ENCODE assay signal across 10 cellular contexts in genomic region chr14:65478596-65478995, GRCh38.
DNase-seq lines count a peak whose midpoint lies in the region; ATAC-seq lines count a peak whose summit lies in the region.
"Had no signal": no experiment of that assay in that cellular context is flagged by ENCODE, and none has a peak within 500 bp of the region (broad histone marks: within the 10 kb centered on the region; RNA-seq: fewer than 3 reads in every experiment).

No MANE protein-coding gene starts in this region.

- H3K9me3 Mint-ChIP-seq in activated CD8-positive, alpha-beta T cell treated with anti-CD3 and anti-CD28 coated beads, Interleukin-2, amount 10 ng/mL, durations not matched to agents 7 days and 5 days (ENCODE audit: insufficient read depth): peaks cover 4% of the 10 kb centered on the region
- H3K9me3 Mint-ChIP-seq: naive B cell had no signal

- no peaks in the 10 kb centered on the region for H3K27me3 Mint-ChIP-seq in activated CD8-positive, alpha-beta T cell treated with anti-CD3 and anti-CD28 coated beads, Interleukin-2, amount 10 ng/mL, durations not matched to agents 7 days and 5 days (ENCODE audit: low read depth)
- H3K27me3 Mint-ChIP-seq: naive B cell had no signal

- DNase-seq in DMS53 (lab: John Stamatoyannopoulos, UW) (peak; percentile 78), RKO (ENCODE audit: low spot score) (no peak), NCI-H446 treated with DMSO at 0.1 percent for 48 hours (lab: John Stamatoyannopoulos, UW) (no peak)
- DNase-seq in activated CD8-positive, alpha-beta T cell treated with anti-CD3 and anti-CD28 coated beads, Interleukin-2, amount 10 ng/mL, durations not matched to agents 7 days and 5 days: no peak
- DNase-seq: naive B cell had no signal

- 60% methylated on average over 1 of the region's 1 CpG; no CpG with 5 or more reads in 1 of the 2 experiments for WGBS in mesodermal cell (ENCODE audit: insufficient coverage in 2 of 2), 2 experiments

- H3K36me3 Mint-ChIP-seq in activated CD8-positive, alpha-beta T cell treated with anti-CD3 and anti-CD28 coated beads, Interleukin-2, amount 10 ng/mL, durations not matched to agents 7 days and 5 days (ENCODE audit: low read depth): peaks cover 53% of the 10 kb centered on the region

- peaks cover 24% of the 10 kb centered on the region for H3K4me1 ChIP-seq in mesodermal cell (ENCODE audit: control insufficient read depth, insufficient read depth, low read length, poor library complexity, severe bottlenecking)

- H3K4me1 Mint-ChIP-seq in activated CD8-positive, alpha-beta T cell treated with anti-CD3 and anti-CD28 coated beads, Interleukin-2, amount 10 ng/mL, durations not matched to agents 7 days and 5 days (ENCODE audit: low read depth): peaks cover 64% of the 10 kb centered on the region

- no peaks in the 10 kb centered on the region for H3K36me3 ChIP-seq in mesodermal cell (ENCODE audit: control insufficient read depth, insufficient read depth, low read length)

- CTCF ChIA-PET in activated CD8-positive, alpha-beta T cell treated with anti-CD3 and anti-CD28 coated beads, Interleukin-2, amount 10 ng/mL, durations not matched to agents 7 days and 5 days (lab: Charles Lee): interaction anchor here (0.6 to 1.5 kb wide), 3 partner anchors 9 to 346 kb away, joined by 3 to 5 read pairs (median 5); no protein-coding TSS in a partner anchor

- H3K27ac Mint-ChIP-seq in activated CD8-positive, alpha-beta T cell treated with anti-CD3 and anti-CD28 coated beads, Interleukin-2, amount 10 ng/mL, durations not matched to agents 7 days and 5 days: peak overlapping the region; percentile 3

- H3K9me3 ChIP-seq in mesodermal cell (ENCODE audit: control insufficient read depth, low read length): no peaks in the 10 kb centered on the region

- H3K27ac ChIP-seq in mesodermal cell (ENCODE audit: low read depth, low read length, severe bottlenecking): peak overlapping the region; percentile 61
- H3K27ac ChIP-seq: coronary artery had no signal

- ATAC-seq in HG03108 (IDR thresholded peaks at IDR 0.05; ENCODE audit: unreplicated experiment) (peak; percentile 41), HG03378 (IDR thresholded peaks at IDR 0.05; ENCODE audit: unreplicated experiment) (no peak), GM18498 (IDR thresholded peaks at IDR 0.05; ENCODE audit: unreplicated experiment) (no peak)
- ATAC-seq in activated CD8-positive, alpha-beta T cell treated with anti-CD3 and anti-CD28 coated beads, Interleukin-2, amount 10 ng/mL, durations not matched to agents 7 days and 5 days: peak; percentile 88

- no peak overlapping the region for H3K4me3 Mint-ChIP-seq in activated CD8-positive, alpha-beta T cell treated with anti-CD3 and anti-CD28 coated beads, Interleukin-2, amount 10 ng/mL, durations not matched to agents 7 days and 5 days
- H3K4me3 Mint-ChIP-seq: naive B cell had no signal

- POLR2A ChIA-PET in activated CD8-positive, alpha-beta T cell treated with anti-CD3 and anti-CD28 coated beads, Interleukin-2, amount 10 ng/mL, durations not matched to agents 7 days and 5 days (lab: Charles Lee): interaction anchor here (0.7 kb wide), 1 partner anchor 50 kb away, joined by 3 read pairs; no protein-coding TSS in a partner anchor

- H3K4me3 ChIP-seq in mesodermal cell (ENCODE audit: extremely low read depth, insufficient read depth, low read length, poor library complexity, severe bottlenecking): no peak overlapping the region
- H3K4me3 ChIP-seq: coronary artery had no signal

Comparison
In these comparisons a context has a peak if more than half of its experiments do, and no peak if none do; other contexts are left out.
1. ATAC-seq: peak in HG03108 (single experiment) and activated CD8-positive, alpha-beta T cell treated with anti-CD3 and anti-CD28 coated beads, Interleukin-2, amount 10 ng/mL, durations not matched to agents 7 days and 5 days (single experiment); none in HG03378 (single experiment) and GM18498 (single experiment).